ENCODE assay signal across 34 cellular contexts in genomic region chr2:152071518-152071917, GRCh38. TPM values are rescaled to one million over a fixed set of nuclear protein-coding genes. Genes with fewer than 3 reads are reported as not detected.
"Had no signal": no experiment of that assay in that cellular context is flagged by ENCODE, and none has a peak within 500 bp of the region (broad histone marks: within the 10 kb centered on the region; RNA-seq: fewer than 3 reads in every experiment).

No MANE protein-coding gene starts in this region.

- H3K4me1 ChIP-seq: adrenal gland, breast epithelium, Peyer's patch, SJSA1 had no signal

- H3K4me3 Mint-ChIP-seq: activated B cell treated with CpG ODN at 0.5 μM for 24 hours; activated CD4-positive, alpha-beta memory T cell treated with anti-CD3 and anti-CD28 coated beads for 36 hours; activated naive CD4-positive, alpha-beta T cell treated with anti-CD3 and anti-CD28 coated beads for 36 hours; activated T-cell treated with anti-CD3 and anti-CD28 coated beads, Interleukin-2, amount 50 U/mL, for 4 hours; activated T-helper 1 cell treated with anti-CD3 and anti-CD28 coated beads, Interleukin-12 subunit alpha, Interleukin-12 subunit beta, Interleukin-2, Interleukin-4 antibody, amounts not matched to agents 30 ng/mL and 10 ng/mL and 1 ng/mL, durations not matched to agents 14 hours and 24 hours and 36 hours had no signal

- H3K9me2 ChIP-seq: SK-N-SH had no signal

- H3K27ac Mint-ChIP-seq: activated B cell treated with CpG ODN at 0.5 μM for 24 hours; activated CD4-positive, alpha-beta memory T cell treated with anti-CD3 and anti-CD28 coated beads for 36 hours; activated naive CD4-positive, alpha-beta T cell treated with anti-CD3 and anti-CD28 coated beads for 36 hours; activated naive CD4-positive, alpha-beta T cell treated with anti-CD3 and anti-CD28 coated beads, Interleukin-2, amount 50 U/mL, for 72 hours; activated T-helper 1 cell treated with anti-CD3 and anti-CD28 coated beads, Interleukin-12 subunit alpha, Interleukin-12 subunit beta, Interleukin-2, Interleukin-4 antibody, amounts not matched to agents 30 ng/mL and 10 ng/mL and 1 ng/mL, durations not matched to agents 14 hours and 24 hours and 36 hours had no signal

- DNase-seq: activated B cell treated with CpG ODN at 0.5 μM for 24 hours; activated CD4-positive, alpha-beta memory T cell treated with anti-CD3 and anti-CD28 coated beads for 36 hours; activated CD4-positive, alpha-beta T cell treated with anti-CD3 and anti-CD28 coated beads for 4 hours; activated CD4-positive, alpha-beta T cell treated with anti-CD3 and anti-CD28 coated beads, Interleukin-2, amount 50 U/mL, for 1 hour; activated CD4-positive, CD25-positive, alpha-beta regulatory T cell treated with anti-CD3 and anti-CD28 coated beads, Interleukin-2, amount 50 U/mL, for 72 hours; activated CD8-positive, alpha-beta memory T cell treated with anti-CD3 and anti-CD28 coated beads, Interleukin-2, amount 50 U/mL, for 4 hours; activated gamma-delta T cell treated with Interleukin-2 at 50 U/mL for 16 hours; activated naive CD4-positive, alpha-beta T cell treated with anti-CD3 and anti-CD28 coated beads for 36 hours; activated T-cell treated with anti-CD3 and anti-CD28 coated beads for 4 hours; activated T-cell treated with anti-CD3 and anti-CD28 coated beads, Interleukin-2, amount 50 U/mL, for 4 hours; adrenal gland; body of pancreas; NCI-H1048; NCI-H1105 treated with DMSO at 0.1 percent for 48 hours; NCI-H1436; NCI-H1694; NCI-H1930; NCI-H2081 treated with DMSO at 0.1 percent for 48 hours; NCI-H226; NCI-H446 treated with DMSO at 0.1 percent for 48 hours; NCI-H69; NCI-H82; PC-3; Peyer's patch; SHP77 treated with DMSO at 0.1 percent for 48 hours; SK-N-SH; T-helper 1 cell; T-helper 2 cell; T-helper 9 cell had no signal

- H3K27ac ChIP-seq: adrenal gland, body of pancreas, breast epithelium, Peyer's patch, SJSA1, VCaP had no signal

- H3K27me3 Mint-ChIP-seq: activated B cell treated with CpG ODN at 0.5 μM for 24 hours had no signal

- H3K36me3 ChIP-seq: adrenal gland, breast epithelium, Peyer's patch, SJSA1 had no signal

- H3K4me3 ChIP-seq: adrenal gland, body of pancreas, breast epithelium, Peyer's patch, SJSA1 had no signal

- H3K9me3 ChIP-seq: adrenal gland, body of pancreas, breast epithelium, Peyer's patch, SJSA1, SK-N-SH had no signal

- ATAC-seq: activated naive CD4-positive, alpha-beta T cell treated with anti-CD3 and anti-CD28 coated beads, Interleukin-2, amount 50 U/mL, for 72 hours; activated T-cell treated with anti-CD3 and anti-CD28 coated beads, Interleukin-2, amount 50 U/mL, for 4 hours; body of pancreas; PC-3 had no signal

- H3K27me3 ChIP-seq: adrenal gland, body of pancreas, breast epithelium, Peyer's patch, SJSA1 had no signal

- H3K4me2 ChIP-seq: SK-N-SH had no signal

- H3K9me3 Mint-ChIP-seq: activated B cell treated with CpG ODN at 0.5 μM for 24 hours; activated CD4-positive, alpha-beta memory T cell treated with anti-CD3 and anti-CD28 coated beads for 36 hours; activated naive CD4-positive, alpha-beta T cell treated with anti-CD3 and anti-CD28 coated beads for 36 hours; activated naive CD4-positive, alpha-beta T cell treated with anti-CD3 and anti-CD28 coated beads, Interleukin-2, amount 50 U/mL, for 72 hours; activated T-cell treated with anti-CD3 and anti-CD28 coated beads, Interleukin-2, amount 50 U/mL, for 4 hours; activated T-helper 1 cell treated with anti-CD3 and anti-CD28 coated beads, Interleukin-12 subunit alpha, Interleukin-12 subunit beta, Interleukin-2, Interleukin-4 antibody, amounts not matched to agents 30 ng/mL and 10 ng/mL and 1 ng/mL, durations not matched to agents 14 hours and 24 hours and 36 hours had no signal

- H3K9ac ChIP-seq: SK-N-SH had no signal

RNA-seq across cellular contexts. Expression of gene CACNB4, which starts 27.3 kb away (rescaled TPM):
- total RNA-seq: PC-3, SJSA1 had no signal
